In genomic region chr1:193937308-193937707, GRCh38 we compare ENCODE assay signal across 1 cellular context.
TF ChIP-seq lines count a peak whose summit lies in the region.

No MANE protein-coding gene starts in this region.

TF ChIP-seq in GM23338, 12 proteins besides CTCF, POLR2A, EP300 and RAD21 (continued from another document):
- TF ChIP-seq ZNF462 (CRISPR knock-in tag; IDR thresholded peaks at IDR 0.05) (0 out of 2 replicates have a peak, but pooled peaks have one; percentile 39), CREB1 (CRISPR knock-in tag; IDR thresholded peaks at IDR 0.05; ENCODE audit: low read depth) (no peak)
TF ChIP-seq in GM23338: peak in this region for 1.
